In the genomic region with DNA sequence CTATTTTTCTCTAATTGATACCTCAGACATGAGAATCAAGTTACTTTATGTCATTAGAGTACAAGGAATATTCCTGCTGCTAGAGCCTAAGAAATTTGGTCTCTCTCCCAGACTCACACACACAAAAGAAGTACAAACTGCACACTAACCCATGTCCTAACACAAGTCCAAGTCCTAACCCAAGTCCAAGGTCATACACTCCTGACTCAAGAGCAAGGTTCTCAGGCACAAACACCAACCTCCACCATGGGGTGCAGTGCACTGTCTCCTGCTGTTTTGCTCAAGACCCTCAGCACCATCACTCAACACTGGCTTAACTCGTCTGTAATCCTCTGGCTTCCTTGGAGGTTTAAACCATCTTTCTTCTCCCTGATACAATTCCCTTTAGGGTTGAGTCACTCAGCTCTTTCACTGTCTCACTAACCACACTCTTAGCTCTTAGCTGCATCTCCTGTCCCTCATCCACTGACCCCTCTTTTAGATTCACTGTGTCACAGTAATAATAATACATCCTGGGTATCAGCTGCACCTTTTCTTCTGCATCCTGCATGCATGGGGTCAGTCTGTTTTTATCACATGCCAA, we compare ENCODE assay signal across 1 cellular context.
TF ChIP-seq lines count a peak whose summit lies in the region.

No MANE protein-coding gene starts in this region.

TF ChIP-seq in IMR-90, 13 proteins besides CTCF, POLR2A, EP300 and RAD21:
- TF ChIP-seq BHLHE40 (IDR thresholded peaks at IDR 0.05; ENCODE audit: low read depth, low read length) (no peak), FOS (IDR thresholded peaks at IDR 0.05; ENCODE audit: low read depth, low read length) (no peak)
